In the genomic region with DNA sequence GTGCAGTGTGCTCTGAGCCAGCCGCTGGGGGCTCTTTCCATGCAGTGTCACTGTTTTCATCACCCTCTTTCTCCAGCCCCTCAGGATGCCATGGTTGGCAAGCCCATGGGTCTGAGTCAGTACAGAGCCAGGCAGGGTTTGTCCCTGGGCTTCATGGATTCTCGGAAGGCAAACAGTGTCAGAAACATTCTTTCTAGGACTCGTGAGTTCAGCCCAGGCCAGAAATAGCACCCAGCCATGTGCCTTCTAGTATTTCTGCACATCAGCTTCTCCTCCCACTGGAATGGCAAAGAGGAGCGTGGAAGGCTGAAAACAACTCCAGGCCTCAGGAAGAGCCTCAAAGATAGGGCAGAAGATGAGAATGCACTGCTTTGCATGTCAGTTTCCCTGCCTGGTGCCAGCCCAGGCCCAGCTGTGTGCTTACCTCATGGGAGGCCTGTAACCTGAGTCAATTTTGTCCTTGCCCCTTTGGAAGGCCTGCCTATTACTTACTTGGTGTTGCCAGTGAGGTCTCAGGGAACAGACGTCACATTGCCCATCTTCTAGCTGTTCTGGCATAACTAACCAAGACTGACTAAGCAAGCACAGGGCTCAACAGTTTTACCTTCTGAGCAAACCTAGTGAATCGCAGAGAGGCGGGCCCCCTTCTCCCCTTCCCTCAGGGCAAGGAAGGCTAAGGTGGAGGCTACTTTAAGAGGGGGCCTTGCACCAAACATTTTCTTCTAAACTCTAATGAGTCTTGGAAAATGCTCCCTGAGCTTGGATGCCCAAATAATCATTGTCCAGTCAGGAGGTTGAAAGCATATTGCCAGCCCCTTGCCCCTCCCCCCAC, we compare ENCODE assay signal across 16 cellular contexts. TPM values are rescaled to one million over a fixed set of nuclear protein-coding genes. Genes with fewer than 3 reads are reported as not detected.
DNase-seq lines count a peak whose midpoint lies in the region; ATAC-seq and TF ChIP-seq lines count a peak whose summit lies in the region.
"Had no signal": no experiment of that assay in that cellular context is flagged by ENCODE, and none has a peak within 500 bp of the region (broad histone marks: within the 10 kb centered on the region; RNA-seq: fewer than 3 reads in every experiment).

No MANE protein-coding gene starts in this region.

- DNase-seq in Caki2 (ENCODE audit: low read depth) (peak; percentile 6), astrocyte of the hippocampus (ENCODE audit: low read depth, low spot score) (peak; percentile 42), left ventricle myocardium inferior (peak; percentile 40), gastrocnemius medialis (peak; percentile 85 to 92), KBM-7 (no peak), progenitor cell of endocrine pancreas (ENCODE audit: low spot score, unreplicated experiment) (no peak), 8988T (no peak), A172 (ENCODE audit: low spot score) (no peak)
- DNase-seq: activated naive CD4-positive, alpha-beta T cell; BE2C; NCI-H1092; NCI-H524 had no signal

- TF ChIP-seq CTCF in left ventricle myocardium inferior (IDR thresholded peaks at IDR 0.05; ENCODE audit: borderline replicate concordance): no peak
- peak in 1 of 5 experiments; percentile 17 for TF ChIP-seq CTCF in gastrocnemius medialis (IDR thresholded peaks at IDR 0.05 in 4 of 5, conservative IDR thresholded peaks at IDR 0.05 in 1 of 5)
- no peak for TF ChIP-seq CTCF in progenitor cell of endocrine pancreas (IDR thresholded peaks at IDR 0.05; ENCODE audit: unreplicated experiment)

- H3K27me3 ChIP-seq in left ventricle myocardium inferior (ENCODE audit: low read depth) (no peaks in the 10 kb centered on the region), gastrocnemius medialis (no peaks in the 10 kb centered on the region)
- H3K27me3 ChIP-seq: BE2C had no signal

- H3K36me3 Mint-ChIP-seq in progenitor cell of endocrine pancreas (ENCODE audit: insufficient read depth): no peaks in the 10 kb centered on the region

- H3K4me3 Mint-ChIP-seq in progenitor cell of endocrine pancreas (ENCODE audit: low read depth): no peak overlapping the region

- no peaks in the 10 kb centered on the region for H3K9me3 Mint-ChIP-seq in progenitor cell of endocrine pancreas (ENCODE audit: low read depth)

- H3K9me3 ChIP-seq in left ventricle myocardium inferior (replicated peaks): no peaks in the 10 kb centered on the region
- no peaks in the 10 kb centered on the region for H3K9me3 ChIP-seq in gastrocnemius medialis
- H3K9me3 ChIP-seq: BE2C had no signal

- peak; percentile 67 to 79 for TF ChIP-seq POLR2A in gastrocnemius medialis (IDR thresholded peaks at IDR 0.05)

- H3K27ac ChIP-seq in left ventricle myocardium inferior (replicated peaks) (peak overlapping the region; percentile 65), gastrocnemius medialis (peak overlapping the region; percentile 89 to 100 (median 94))
- H3K27ac ChIP-seq: RWPE1 had no signal

- H3K36me3 ChIP-seq in left ventricle myocardium inferior: no peaks in the 10 kb centered on the region
- H3K36me3 ChIP-seq in gastrocnemius medialis: no peaks in the 10 kb centered on the region
- H3K36me3 ChIP-seq: BE2C had no signal

- H3K4me1 ChIP-seq in left ventricle myocardium inferior: peaks cover 38% of the 10 kb centered on the region
- H3K4me1 ChIP-seq in gastrocnemius medialis: peaks cover 46 to 50% of the 10 kb centered on the region in 2 donors
- H3K4me1 ChIP-seq: BE2C had no signal

- H3K27me3 Mint-ChIP-seq in progenitor cell of endocrine pancreas: no peaks in the 10 kb centered on the region

- intact Hi-C loops in left ventricle myocardium inferior (cut with micrococcal nuclease): no loop called here
- intact Hi-C loops in gastrocnemius medialis (cut with DNase I; ENCODE audit: low total_unique reads): loop anchor here (1.0 to 5.0 kb wide), 5 partner anchors 42 to 207 kb away; a partner anchor contains a TSS

- peak; percentile 73 to 75 for ATAC-seq in gastrocnemius medialis

- peaks cover 9% of the 10 kb centered on the region for H3K4me1 Mint-ChIP-seq in progenitor cell of endocrine pancreas (ENCODE audit: low read depth)

- H3K4me3 ChIP-seq in left ventricle myocardium inferior: no peak overlapping the region
- no peak overlapping the region for H3K4me3 ChIP-seq in gastrocnemius medialis

- in situ Hi-C loops in Caki2 (cut with HindIII; ENCODE audit: low pct_unique_long_range_greater_than_20kb, low sequenced_read_pairs): no loop called here
- in situ Hi-C loops in gastrocnemius medialis (cut with MboI; ENCODE audit: low sequenced_read_pairs in 4 of 4): no loop called here
- in situ Hi-C loops in KBM-7 (cut with MboI; ENCODE audit: low pct_unique_long_range_greater_than_20kb, low sequenced_read_pairs): no loop called here

- no peak overlapping the region for H3K27ac Mint-ChIP-seq in progenitor cell of endocrine pancreas

RNA-seq across cellular contexts. Expression of a gene that starts 42.5 kb away (rescaled TPM):
- 3.7 and 11.8 TPM in 2 replicates for total RNA-seq in Caki2 (2014; rRNA removed; shearing (Covaris generic); ENCODE audit: low replicate concordance)
- 368 TPM for total RNA-seq in left ventricle myocardium inferior
- total RNA-seq in gastrocnemius medialis: over 10,000 TPM in 2 of 4 donors, 1,000 to 10,000 TPM in 2; 4,746 to 22,010 (median 11,052) TPM
- total RNA-seq in progenitor cell of endocrine pancreas: 666 and 734 TPM in 2 replicates
- total RNA-seq in A172 (2014; rRNA removed; shearing (Covaris generic)): 94.3 and 117 TPM in 2 replicates

RNA-seq across cellular contexts. Expression of a gene that starts 51.3 kb away (rescaled TPM):
- total RNA-seq in Caki2 (2014; rRNA removed; shearing (Covaris generic); ENCODE audit: low replicate concordance): not detected in 2 replicates
- not detected for total RNA-seq in left ventricle myocardium inferior
- not detected for total RNA-seq in gastrocnemius medialis
- not detected in 2 replicates for total RNA-seq in progenitor cell of endocrine pancreas
- not detected in 2 replicates for total RNA-seq in A172 (2014; rRNA removed; shearing (Covaris generic))
- total RNA-seq: fibroblast of lung; HT1080; T-helper 2 cell treated with Interferon-gamma antibody and Interleukin-4, amounts not matched to agents 100 ng/mL and 5 ng/mL, for 36 hours had no signal

Comparison
In these comparisons a context has a peak if more than half of its experiments do, and no peak if none do; other contexts are left out.
1. DNase-seq: peak in Caki2 (single experiment), astrocyte of the hippocampus (single experiment), left ventricle myocardium inferior (single experiment) and gastrocnemius medialis (2 of 2); none in KBM-7 (single experiment), progenitor cell of endocrine pancreas (single experiment), 8988T (single experiment) and A172 (single experiment).